ENCODE assay signal across 15 cellular contexts in the genomic region with DNA sequence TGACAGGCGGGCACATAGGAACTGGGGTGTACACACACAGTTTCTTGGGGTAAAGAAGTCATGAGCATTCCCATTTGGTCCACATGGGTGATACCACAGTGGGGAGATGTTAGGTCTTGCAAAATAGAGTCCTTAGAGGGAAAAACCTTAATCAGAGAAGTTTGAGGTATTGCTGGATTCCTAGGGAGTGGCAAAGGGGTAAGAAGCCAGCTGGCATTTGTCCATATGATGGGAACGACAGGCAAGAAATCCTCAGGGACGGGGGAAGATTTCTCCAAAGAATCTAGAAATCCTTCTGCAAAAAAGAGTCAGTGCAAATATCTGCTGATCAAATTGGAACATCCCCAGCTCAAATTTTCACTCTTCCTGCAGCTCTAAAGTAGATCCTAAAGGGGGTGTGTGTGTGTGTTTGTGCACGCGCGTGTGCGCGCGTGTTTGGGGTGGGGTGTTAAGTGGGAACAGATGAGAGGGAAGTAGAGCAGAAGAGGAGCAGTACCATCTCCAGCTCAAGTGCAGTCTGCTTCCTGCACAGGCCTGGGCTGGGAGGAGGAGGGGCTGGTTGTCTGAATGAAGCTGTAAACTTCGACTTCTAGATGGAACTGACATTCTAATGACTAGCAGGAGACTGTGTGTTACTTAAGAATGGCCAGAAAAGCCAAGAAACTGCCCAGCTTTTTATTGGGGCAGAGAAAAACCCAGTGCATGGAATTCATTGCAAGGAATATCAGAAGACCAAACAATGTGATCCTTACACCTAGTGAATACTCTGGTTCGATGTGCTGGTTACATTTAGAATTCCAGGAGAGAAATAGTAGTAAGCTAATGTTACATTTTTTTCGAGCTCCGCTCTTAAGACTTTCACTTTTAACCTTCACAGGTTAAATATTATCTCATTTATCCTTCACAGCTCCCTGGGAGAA.
DNase-seq lines count a peak whose midpoint lies in the region; ATAC-seq and TF ChIP-seq lines count a peak whose summit lies in the region.
"Had no signal": no experiment of that assay in that cellular context is flagged by ENCODE, and none has a peak within 500 bp of the region (broad histone marks: within the 10 kb centered on the region; RNA-seq: fewer than 3 reads in every experiment).

No MANE protein-coding gene starts in this region.

- H3K27me3 ChIP-seq in left lung, result no peaks in the 10 kb centered on the region
- H3K27me3 ChIP-seq: ovary had no signal

- H3K27ac Mint-ChIP-seq in activated naive CD8-positive, alpha-beta T cell treated with anti-CD3 and anti-CD28 coated beads, Interleukin-2, amount 10 ng/mL, durations not matched to agents 7 days and 5 days, result peak overlapping the region; percentile 59
- H3K27ac Mint-ChIP-seq in activated naive CD8-positive, alpha-beta T cell treated with anti-CD3 and anti-CD28 coated beads, Interleukin-2, amount 50 U/mL, for 24 hours, result no peak overlapping the region
- peak overlapping the region; percentile 58 to 75 for H3K27ac Mint-ChIP-seq in T-cell
- H3K27ac Mint-ChIP-seq: activated T-cell treated with anti-CD3 and anti-CD28 coated beads, Interleukin-2, amount 50 U/mL, for 24 hours had no signal

- H3K4me1 ChIP-seq in left lung, result no peaks in the 10 kb centered on the region

- H3K9me3 ChIP-seq in left lung, result no peaks in the 10 kb centered on the region
- H3K9me3 ChIP-seq: ovary had no signal

- no peak overlapping the region for H3K4me3 Mint-ChIP-seq in activated naive CD8-positive, alpha-beta T cell treated with anti-CD3 and anti-CD28 coated beads, Interleukin-2, amount 10 ng/mL, durations not matched to agents 7 days and 5 days
- H3K4me3 Mint-ChIP-seq in activated naive CD8-positive, alpha-beta T cell treated with anti-CD3 and anti-CD28 coated beads, Interleukin-2, amount 50 U/mL, for 24 hours, result no peak overlapping the region
- peak overlapping the region in 1 of 3 donors; percentile 49 for H3K4me3 Mint-ChIP-seq in T-cell
- H3K4me3 Mint-ChIP-seq: activated T-cell treated with anti-CD3 and anti-CD28 coated beads, Interleukin-2, amount 50 U/mL, for 24 hours had no signal

- POLR2A ChIA-PET in activated naive CD8-positive, alpha-beta T cell treated with anti-CD3 and anti-CD28 coated beads, Interleukin-2, amount 10 ng/mL, durations not matched to agents 7 days and 5 days (lab: Charles Lee), result no interaction called here
- POLR2A ChIA-PET in T-cell (lab: Charles Lee), result no interaction called here

- TF ChIP-seq CTCF in left lung (IDR thresholded peaks at IDR 0.05), result no peak

- H3K27me3 Mint-ChIP-seq in activated naive CD8-positive, alpha-beta T cell treated with anti-CD3 and anti-CD28 coated beads, Interleukin-2, amount 10 ng/mL, durations not matched to agents 7 days and 5 days, result no peaks in the 10 kb centered on the region
- no peaks in the 10 kb centered on the region for H3K27me3 Mint-ChIP-seq in activated naive CD8-positive, alpha-beta T cell treated with anti-CD3 and anti-CD28 coated beads, Interleukin-2, amount 50 U/mL, for 24 hours
- no peaks in the 10 kb centered on the region for H3K27me3 Mint-ChIP-seq in T-cell
- H3K27me3 Mint-ChIP-seq: activated T-cell treated with anti-CD3 and anti-CD28 coated beads, Interleukin-2, amount 50 U/mL, for 24 hours had no signal

- no peak for ATAC-seq in activated naive CD8-positive, alpha-beta T cell treated with anti-CD3 and anti-CD28 coated beads, Interleukin-2, amount 10 ng/mL, durations not matched to agents 7 days and 5 days (ENCODE audit: low read depth)
- ATAC-seq in activated naive CD8-positive, alpha-beta T cell treated with anti-CD3 and anti-CD28 coated beads, Interleukin-2, amount 50 U/mL, for 24 hours, result no peak
- ATAC-seq in T-cell (replicated peaks in 1 of 4), result peak in 3 of 4 experiments; percentile 57 to 69 (median 67)
- peak; percentile 30 for ATAC-seq in left lung
- ATAC-seq in HG02852 (IDR thresholded peaks at IDR 0.05; ENCODE audit: unreplicated experiment), result no peak
- no peak for ATAC-seq in GM21825 (IDR thresholded peaks at IDR 0.05; ENCODE audit: unreplicated experiment)
- no peak for ATAC-seq in HG02970 (IDR thresholded peaks at IDR 0.05; ENCODE audit: low FRiP score, unreplicated experiment)
- ATAC-seq: activated CD4-positive, CD25-positive, alpha-beta regulatory T cell treated with anti-CD3 and anti-CD28 coated beads, Interleukin-2, amount 50 U/mL, for 24 hours had no signal

- H3K36me3 Mint-ChIP-seq in activated naive CD8-positive, alpha-beta T cell treated with anti-CD3 and anti-CD28 coated beads, Interleukin-2, amount 10 ng/mL, durations not matched to agents 7 days and 5 days, result peaks cover 22% of the 10 kb centered on the region
- H3K36me3 Mint-ChIP-seq in activated naive CD8-positive, alpha-beta T cell treated with anti-CD3 and anti-CD28 coated beads, Interleukin-2, amount 50 U/mL, for 24 hours (ENCODE audit: low read depth), result no peaks in the 10 kb centered on the region
- H3K36me3 Mint-ChIP-seq in T-cell, result no peaks in the 10 kb centered on the region

- H3K4me1 Mint-ChIP-seq in activated naive CD8-positive, alpha-beta T cell treated with anti-CD3 and anti-CD28 coated beads, Interleukin-2, amount 10 ng/mL, durations not matched to agents 7 days and 5 days, result peaks cover 19% of the 10 kb centered on the region
- peaks cover 30% of the 10 kb centered on the region for H3K4me1 Mint-ChIP-seq in activated naive CD8-positive, alpha-beta T cell treated with anti-CD3 and anti-CD28 coated beads, Interleukin-2, amount 50 U/mL, for 24 hours
- peaks cover 37 to 57% (median 52%) of the 10 kb centered on the region in 3 donors for H3K4me1 Mint-ChIP-seq in T-cell

- H3K36me3 ChIP-seq in left lung, result no peaks in the 10 kb centered on the region
- H3K36me3 ChIP-seq: ovary had no signal

- CTCF ChIA-PET in T-cell (lab: Charles Lee), result interaction anchor here in 1 of 2 donors (0.6 kb wide), 1 partner anchor 63 kb away, joined by 3 read pairs; no protein-coding TSS in a partner anchor

- no peak overlapping the region for H3K4me3 ChIP-seq in left lung
- H3K4me3 ChIP-seq: dorsolateral prefrontal cortex, ovary had no signal

- DNase-seq in activated naive CD8-positive, alpha-beta T cell treated with anti-CD3 and anti-CD28 coated beads, Interleukin-2, amount 10 ng/mL, durations not matched to agents 7 days and 5 days, result no peak
- DNase-seq in activated naive CD8-positive, alpha-beta T cell treated with anti-CD3 and anti-CD28 coated beads, Interleukin-2, amount 50 U/mL, for 24 hours, result no peak
- DNase-seq in T-cell (peak in 20 of 34 experiments; percentile 2 to 33 (median 15)), left lung (no peak), SK-N-DZ (ENCODE audit: low spot score) (no peak)
- DNase-seq: activated T-cell treated with anti-CD3 and anti-CD28 coated beads, Interleukin-2, amount 50 U/mL, for 24 hours; DMS79; dorsolateral prefrontal cortex; NCI-H2227 treated with DMSO at 0.1 percent for 48 hours; ovary; substantia nigra had no signal

- intact Hi-C loops in left lung (cut with DNase I), result no loop called here

- no peak overlapping the region for H3K27ac ChIP-seq in left lung
- H3K27ac ChIP-seq: dorsolateral prefrontal cortex, ovary had no signal

- peaks cover 22% of the 10 kb centered on the region for H3K9me3 Mint-ChIP-seq in activated naive CD8-positive, alpha-beta T cell treated with anti-CD3 and anti-CD28 coated beads, Interleukin-2, amount 10 ng/mL, durations not matched to agents 7 days and 5 days
- no peaks in the 10 kb centered on the region for H3K9me3 Mint-ChIP-seq in activated naive CD8-positive, alpha-beta T cell treated with anti-CD3 and anti-CD28 coated beads, Interleukin-2, amount 50 U/mL, for 24 hours
- no peaks in the 10 kb centered on the region for H3K9me3 Mint-ChIP-seq in T-cell
- H3K9me3 Mint-ChIP-seq: activated T-cell treated with anti-CD3 and anti-CD28 coated beads, Interleukin-2, amount 50 U/mL, for 24 hours had no signal

Comparison
In these comparisons a context has a peak if more than half of its experiments do, and no peak if none do; other contexts are left out.
1. ATAC-seq: peak in T-cell (3 of 4) and left lung (single experiment); none in activated naive CD8-positive, alpha-beta T cell treated with anti-CD3 and anti-CD28 coated beads, Interleukin-2, amount 10 ng/mL, durations not matched to agents 7 days and 5 days (single experiment), activated naive CD8-positive, alpha-beta T cell treated with anti-CD3 and anti-CD28 coated beads, Interleukin-2, amount 50 U/mL, for 24 hours (single experiment), HG02852 (single experiment), GM21825 (single experiment) and HG02970 (single experiment).
2. DNase-seq: peak in T-cell (20 of 34); none in activated naive CD8-positive, alpha-beta T cell treated with anti-CD3 and anti-CD28 coated beads, Interleukin-2, amount 10 ng/mL, durations not matched to agents 7 days and 5 days (single experiment), activated naive CD8-positive, alpha-beta T cell treated with anti-CD3 and anti-CD28 coated beads, Interleukin-2, amount 50 U/mL, for 24 hours (single experiment), left lung (0 of 2) and SK-N-DZ (single experiment).